In the genomic region with DNA sequence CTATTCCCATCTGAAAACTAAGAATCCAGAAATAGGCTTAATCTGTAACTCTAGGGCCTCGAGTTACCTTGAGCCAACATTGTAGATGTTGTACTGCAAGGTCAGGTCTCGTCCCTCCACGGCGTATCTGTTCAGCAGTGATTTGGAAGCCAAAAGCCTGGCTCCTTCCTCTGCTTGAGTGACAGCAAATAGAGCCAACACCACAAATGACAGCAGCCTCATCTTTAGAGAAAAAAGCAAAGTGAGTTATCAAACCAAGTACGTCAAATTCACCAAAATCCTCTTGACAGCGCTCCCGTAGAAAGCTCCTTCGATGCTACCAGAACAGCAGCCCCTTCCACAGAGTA, we compare ENCODE assay signal across 1 cellular context.
TF ChIP-seq lines count a peak whose summit lies in the region.

No MANE protein-coding gene starts in this region.

TF ChIP-seq in GM12878, 131 proteins besides CTCF, POLR2A, EP300 and RAD21:
- TF ChIP-seq HCFC1 (IDR thresholded peaks at IDR 0.05; ENCODE audit: low read length) (no peak), PKNOX1 (IDR thresholded peaks at IDR 0.05) (peak; percentile 76)
TF ChIP-seq in GM12878: peak in this region for 1.
